22 cellular contexts compared by ENCODE assay signal in the genomic region with DNA sequence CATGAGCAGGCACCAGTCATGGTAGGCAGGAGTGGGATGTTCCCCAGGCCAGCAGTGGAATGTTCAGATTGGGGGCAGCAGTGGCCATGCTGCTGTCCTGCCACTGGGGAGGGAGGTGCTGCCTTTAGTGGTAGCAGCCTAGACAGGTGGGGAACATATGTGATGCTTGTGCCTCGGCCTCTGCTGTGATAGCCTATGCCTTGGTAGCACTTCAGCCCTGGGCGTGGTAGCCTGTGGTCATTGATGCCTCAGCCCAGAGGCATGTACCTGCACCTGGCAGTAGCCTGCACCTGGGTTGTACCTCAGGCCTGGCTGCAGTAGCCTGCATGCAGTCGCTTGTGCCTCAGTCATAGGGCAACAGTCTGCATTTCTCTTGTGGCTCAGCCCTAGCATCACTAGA. TPM values are rescaled to one million over a fixed set of nuclear protein-coding genes. Genes with fewer than 3 reads are reported as not detected.
"Had no signal": no experiment of that assay in that cellular context is flagged by ENCODE, and none has a peak within 500 bp of the region (broad histone marks: within the 10 kb centered on the region; RNA-seq: fewer than 3 reads in every experiment).

No MANE protein-coding gene starts in this region.

- H3K4me2 ChIP-seq: SK-N-SH had no signal

- H3K9ac ChIP-seq: SK-N-SH had no signal

- H3K4me3 Mint-ChIP-seq: activated B cell treated with CpG ODN at 0.5 μM for 24 hours; activated CD4-positive, alpha-beta memory T cell treated with anti-CD3 and anti-CD28 coated beads for 36 hours; activated CD4-positive, alpha-beta T cell treated with anti-CD3 and anti-CD28 coated beads, Interleukin-2, amount 10 ng/mL, durations not matched to agents 7 days and 5 days; activated naive CD8-positive, alpha-beta T cell treated with anti-CD3 and anti-CD28 coated beads, Interleukin-2, amount 10 ng/mL, durations not matched to agents 7 days and 5 days; activated T-cell treated with anti-CD3 and anti-CD28 coated beads, Interleukin-2, amount 50 U/mL, for 72 hours had no signal

- H3K4me3 ChIP-seq: adrenal gland, breast epithelium, SJCRH30 had no signal

- ATAC-seq: activated T-cell treated with anti-CD3 and anti-CD28 coated beads, Interleukin-2, amount 50 U/mL, for 72 hours had no signal

- H3K27ac ChIP-seq: adrenal gland, breast epithelium, SJCRH30 had no signal

- H3K4me1 ChIP-seq: breast epithelium, SJCRH30 had no signal

- DNase-seq: activated B cell treated with CpG ODN at 0.5 μM for 24 hours; activated CD4-positive, alpha-beta memory T cell treated with anti-CD3 and anti-CD28 coated beads for 36 hours; activated CD4-positive, alpha-beta T cell treated with anti-CD3 and anti-CD28 coated beads for 1 hour; activated CD4-positive, alpha-beta T cell treated with anti-CD3 and anti-CD28 coated beads, Interleukin-2, amount 10 ng/mL, durations not matched to agents 7 days and 5 days; activated CD8-positive, alpha-beta memory T cell treated with anti-CD3 and anti-CD28 coated beads, Interleukin-2, amount 50 U/mL, for 4 hours; activated naive CD4-positive, alpha-beta T cell treated with anti-CD3 and anti-CD28 coated beads, Interleukin-2, amount 50 U/mL, for 16 hours; activated naive CD8-positive, alpha-beta T cell treated with anti-CD3 and anti-CD28 coated beads, Interleukin-2, amount 10 ng/mL, durations not matched to agents 7 days and 5 days; activated T-cell treated with anti-CD3 and anti-CD28 coated beads, Interleukin-2, amount 50 U/mL, for 72 hours; adrenal gland; anterior cingulate cortex; central memory CD4-positive, alpha-beta T cell; NCI-H1105 treated with DMSO at 0.1 percent for 48 hours; NCI-H146; NCI-H187 treated with DMSO at 0.1 percent for 48 hours; NCI-H2081 treated with DMSO at 0.1 percent for 48 hours; NCI-H446; NCI-H524; Right ventricle myocardium superior; SJCRH30; SK-N-SH had no signal

- H3K27ac Mint-ChIP-seq: activated B cell treated with CpG ODN at 0.5 μM for 24 hours; activated CD4-positive, alpha-beta memory T cell treated with anti-CD3 and anti-CD28 coated beads for 36 hours; activated CD4-positive, alpha-beta T cell treated with anti-CD3 and anti-CD28 coated beads, Interleukin-2, amount 10 ng/mL, durations not matched to agents 7 days and 5 days; activated naive CD8-positive, alpha-beta T cell treated with anti-CD3 and anti-CD28 coated beads, Interleukin-2, amount 10 ng/mL, durations not matched to agents 7 days and 5 days; activated T-cell treated with anti-CD3 and anti-CD28 coated beads, Interleukin-2, amount 50 U/mL, for 72 hours had no signal

- H3K9me3 ChIP-seq: adrenal gland, SJCRH30, SK-N-SH had no signal

- H3K36me3 ChIP-seq: adrenal gland, breast epithelium, SJCRH30 had no signal

- H3K27me3 ChIP-seq: adrenal gland, breast epithelium, SJCRH30 had no signal

- H3K4me1 Mint-ChIP-seq: activated B cell treated with CpG ODN at 0.5 μM for 24 hours had no signal

RNA-seq across cellular contexts. Expression of gene RFTN2, which starts 7.1 kb away (rescaled TPM):
- total RNA-seq: activated B cell treated with CpG ODN at 0.5 μM for 24 hours; activated CD4-positive, alpha-beta memory T cell treated with anti-CD3 and anti-CD28 coated beads for 36 hours; activated CD4-positive, alpha-beta T cell treated with anti-CD3 and anti-CD28 coated beads, Interleukin-2, amount 10 ng/mL, durations not matched to agents 7 days and 5 days; activated T-cell treated with anti-CD3 and anti-CD28 coated beads, Interleukin-2, amount 50 U/mL, for 72 hours; T-helper 1 cell treated with Interleukin-12 subunit alpha and Interleukin-12 subunit beta and Interleukin-4 antibody, amounts not matched to agents 30 ng/mL and 1 ng/mL, for 36 hours had no signal
